Comparison of ENCODE assay signal across 9 cellular contexts in the genomic region with DNA sequence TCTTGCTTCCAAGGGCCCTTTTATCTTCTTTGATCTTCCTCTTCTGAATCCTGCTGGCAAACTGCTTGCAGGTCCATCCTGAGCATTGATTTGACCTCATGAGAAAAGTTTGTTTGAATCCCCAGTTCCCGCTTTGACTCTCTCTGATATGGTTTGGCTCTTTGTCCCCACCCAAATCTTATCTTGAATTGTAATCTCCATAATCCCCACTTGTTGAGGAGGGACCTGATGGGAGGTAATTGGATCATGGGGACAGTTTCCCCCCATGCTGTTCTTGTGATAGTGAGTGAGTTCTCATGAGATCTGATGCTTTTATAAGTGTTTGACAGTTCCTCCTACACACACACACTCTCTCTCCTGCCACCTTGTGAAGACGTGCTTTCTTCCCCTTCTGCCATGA.
"Had no signal": no experiment of that assay in that cellular context is flagged by ENCODE, and none has a peak within 500 bp of the region (broad histone marks: within the 10 kb centered on the region; RNA-seq: fewer than 3 reads in every experiment).

No MANE protein-coding gene starts in this region.

- H3K4me3 Mint-ChIP-seq: GM23338, H9, HFFc6 had no signal

- H3K4me1 ChIP-seq: HAP-1 had no signal

- H3K4me1 Mint-ChIP-seq: GM23338, H9 had no signal

- H3K9ac ChIP-seq: GM23248 had no signal

- H3K36me3 ChIP-seq: HAP-1 had no signal

- H3K4me2 ChIP-seq: GM23338 had no signal

- H3K4me3 ChIP-seq: GM23248, GM23338, HAP-1 had no signal

- DNase-seq: GM23248, GOT3, H7, H9, HCEC 1CT, HFFc6 had no signal

- ATAC-seq: GM23338, HCT116 had no signal

- H3K27ac ChIP-seq: GM23248 had no signal

- H3K9me3 ChIP-seq: HAP-1 had no signal

- H3K9me3 Mint-ChIP-seq: HFFc6 had no signal

- H3K27ac Mint-ChIP-seq: GM23338, H9, HFFc6 had no signal
